Comparison of ENCODE assay signal across 20 cellular contexts in genomic region chr18:40124107-40124506, GRCh38.
DNase-seq lines count a peak whose midpoint lies in the region; ATAC-seq, FAIRE-seq and TF ChIP-seq lines count a peak whose summit lies in the region.
"Had no signal": no experiment of that assay in that cellular context is flagged by ENCODE, and none has a peak within 500 bp of the region (broad histone marks: within the 10 kb centered on the region; RNA-seq: fewer than 3 reads in every experiment).

No MANE protein-coding gene starts in this region.

- no peak overlapping the region for H3K14ac ChIP-seq in IMR-90 (replicated peaks; ENCODE audit: low read depth, low read length)

- H3K27me3 ChIP-seq in IMR-90 (ENCODE audit: control insufficient read depth, insufficient read depth, low read length) (no peaks in the 10 kb centered on the region), GM12878 (replicated peaks in 1 of 2; ENCODE audit: control insufficient read depth in 2 of 2, insufficient read depth in 2 of 2, low read length in 1 of 2) (no peaks in the 10 kb centered on the region), colonic mucosa (no peaks in the 10 kb centered on the region)
- H3K27me3 ChIP-seq: neutrophil, sigmoid colon, stomach had no signal

- H3K79me2 ChIP-seq in GM12878 (ENCODE audit: control insufficient read depth, insufficient read depth, low read length) = no peaks in the 10 kb centered on the region

- no peak overlapping the region for H3K27ac ChIP-seq in IMR-90 (ENCODE audit: insufficient read depth, low read length)
- no peak overlapping the region for H3K27ac ChIP-seq in GM12878 (ENCODE audit: control insufficient read depth, insufficient read depth)
- H3K27ac ChIP-seq in colonic mucosa = no peak overlapping the region
- H3K27ac ChIP-seq: neutrophil, PC-9, sigmoid colon, SK-N-MC, stomach had no signal

- CTCF ChIA-PET in IMR-90 (lab: Yijun Ruan, JAX) (no interaction called here), GM12878 (lab: Yijun Ruan, JAX) (interaction anchor here (1.1 to 1.5 kb wide), 3 partner anchors 13 to 26 kb away, joined by 3 to 6 read pairs (median 3); no protein-coding TSS in a partner anchor)

- H3K4ac ChIP-seq in IMR-90 (ENCODE audit: low read depth, low read length) = no peak overlapping the region

- FAIRE-seq in GM12878 (lab: Jason Lieb, UNC) = no peak

- RAD21 ChIA-PET in GM12878 (lab: Charles Lee; ENCODE audit: unreplicated experiment) = interaction anchor here (0.8 to 2.0 kb wide), 3 partner anchors 11 to 14 kb away, joined by 3 to 9 read pairs (median 3); no protein-coding TSS in a partner anchor

- SMC1A ChIA-PET in GM12878 (lab: Charles Lee; ENCODE audit: uncharacterized antibody, unreplicated experiment) = interaction anchor here (1.4 to 6.3 kb wide), 2 partner anchors 8 to 13 kb away, joined by 4 to 59 read pairs; no protein-coding TSS in a partner anchor

- H3K18ac ChIP-seq in IMR-90 (ENCODE audit: low read depth, low read length) = no peak overlapping the region

- H4K20me1 ChIP-seq in IMR-90 (ENCODE audit: insufficient read depth, low read length) = no peaks in the 10 kb centered on the region
- no peaks in the 10 kb centered on the region for H4K20me1 ChIP-seq in GM12878 (ENCODE audit: control insufficient read depth, insufficient read depth)

- no peak overlapping the region for H3K4me2 ChIP-seq in IMR-90 (ENCODE audit: low read depth, low read length)
- H3K4me2 ChIP-seq in GM12878 (ENCODE audit: control insufficient read depth, insufficient read depth) = no peak overlapping the region
- H3K4me2 ChIP-seq: PC-9 had no signal

- WGBS in IMR-90 (ENCODE audit: extremely low coverage in 2 of 2, insufficient read length in 1 of 2), 2 experiments = no CpG with 5 or more reads among the region's 2 CpGs
- 13% methylated on average over 2 of the region's 2 CpGs for WGBS in GM12878 (ENCODE audit: insufficient coverage, insufficient replicate concordance, low lambda C conversion rate, missing lambda C conversion rate)

- H2BK15ac ChIP-seq in IMR-90 (ENCODE audit: low read depth, low read length) = no peak overlapping the region

- no peak overlapping the region for H2AK5ac ChIP-seq in IMR-90 (ENCODE audit: low read depth, low read length)

- no peaks in the 10 kb centered on the region for H3K9me3 ChIP-seq in IMR-90 (ENCODE audit: control insufficient read depth, insufficient read depth, low read length)
- H3K9me3 ChIP-seq in GM12878 (replicated peaks; ENCODE audit: control insufficient read depth, insufficient read depth, low read length) = no peaks in the 10 kb centered on the region
- no peaks in the 10 kb centered on the region for H3K9me3 ChIP-seq in colonic mucosa
- H3K9me3 ChIP-seq: mucosa of descending colon, neutrophil had no signal

- in situ Hi-C loops in IMR-90 (cut with MboI; ENCODE audit: low sequenced_read_pairs) = no loop called here
- in situ Hi-C loops in GM12878 (cut with MboI) = no loop called here

- DNase-seq in ELR (ENCODE audit: low read depth) = peak; percentile 39
- peak; percentile 44 for DNase-seq in IMR-90
- DNase-seq in GM12878 (ENCODE audit: low read depth, low spot score) = no peak
- peak; percentile 73 for DNase-seq in kidney tubule cell (ENCODE audit: low spot score)
- no peak for DNase-seq in colonic mucosa
- no peak for DNase-seq in middle frontal gyrus (ENCODE audit: extremely low spot score, low spot score)
- DNase-seq in retina = no peak
- DNase-seq: CD4-positive, alpha-beta T cell; effector memory CD8-positive, alpha-beta T cell; mucosa of descending colon; NCI-H1436; NCI-H774; PC-9; sigmoid colon; stomach had no signal

- H3K4me3 ChIP-seq in IMR-90 (ENCODE audit: insufficient read depth, low read depth, low read length) (no peak overlapping the region), GM12878 (no peak overlapping the region), colonic mucosa (no peak overlapping the region)
- H3K4me3 ChIP-seq: mucosa of descending colon, PC-9, sigmoid colon, SK-N-MC, stomach had no signal

- TF ChIP-seq POLR2A in IMR-90 (IDR thresholded peaks at IDR 0.05; ENCODE audit: low read depth, low read length) (no peak), GM12878 (IDR thresholded peaks at IDR 0.05; ENCODE audit: low read depth, low read length) (no peak)

- BruUV-seq in IMR-90 (replicated peaks; lab: Mats Ljungman, UMichigan) = no TSS peak
- BruUV-seq in GM12878 (replicated peaks; lab: Mats Ljungman, UMichigan) = no TSS peak

- no peak overlapping the region for H4K5ac ChIP-seq in IMR-90 (ENCODE audit: low read depth, low read length)

- no peaks in the 10 kb centered on the region for H3K9me1 ChIP-seq in IMR-90 (ENCODE audit: insufficient read depth, low read length)

- dilution Hi-C loops in IMR-90 (cut with HindIII; ENCODE audit: low sequenced_read_pairs, unreplicated experiment) = no loop called here

- H3K4me1 ChIP-seq in IMR-90 (ENCODE audit: control insufficient read depth, insufficient read depth, low read length) (no peaks in the 10 kb centered on the region), GM12878 (ENCODE audit: control insufficient read depth, insufficient read depth, low read length) (no peaks in the 10 kb centered on the region), colonic mucosa (no peaks in the 10 kb centered on the region)
- H3K4me1 ChIP-seq: sigmoid colon, stomach had no signal

- no peak overlapping the region for H2BK20ac ChIP-seq in IMR-90 (ENCODE audit: low read depth, low read length)

- no peak overlapping the region for H2BK120ac ChIP-seq in IMR-90 (ENCODE audit: low read depth, low read length)

- POLR2A ChIA-PET in IMR-90 (lab: Charles Lee; ENCODE audit: unreplicated experiment) = no interaction called here
- POLR2A ChIA-PET in GM12878 (lab: Charles Lee) = interaction anchor here (1.9 to 2.3 kb wide), 2 partner anchors 8 to 13 kb away, joined by 5 to 9 read pairs; no protein-coding TSS in a partner anchor

- intact Hi-C loops in IMR-90 (cut with micrococcal nuclease) (no loop called here), GM12878 (cut with micrococcal nuclease; ENCODE audit: unreplicated experiment) (loop anchor here (2.0 kb wide), 1 partner anchor 35 kb away; no protein-coding TSS in a partner anchor), colonic mucosa (cut with DNase I) (no loop called here)

- H4K91ac ChIP-seq in IMR-90 (ENCODE audit: insufficient read depth, low read depth, low read length) = no peak overlapping the region

- TF ChIP-seq CTCF in IMR-90 (conservative IDR thresholded peaks at IDR 0.05; ENCODE audit: low read depth, low read length) (no peak), GM12878 (IDR thresholded peaks at IDR 0.05 in 2 of 3, conservative IDR thresholded peaks at IDR 0.05 in 1 of 3; ENCODE audit: control insufficient read depth in 2 of 3, extremely low read depth in 1 of 3, insufficient read depth in 1 of 3, low read depth in 3 of 3, low read length in 3 of 3) (no peak), colonic mucosa (IDR thresholded peaks at IDR 0.05) (no peak)

- no peak overlapping the region for H3K56ac ChIP-seq in IMR-90 (ENCODE audit: extremely low read depth, insufficient read depth, low read length)

- H3K36me3 ChIP-seq in IMR-90 (ENCODE audit: control insufficient read depth, insufficient read depth, low read length) (no peaks in the 10 kb centered on the region), GM12878 (ENCODE audit: control insufficient read depth in 2 of 2, insufficient read depth in 2 of 2, low read length in 1 of 2) (no peaks in the 10 kb centered on the region), colonic mucosa (no peaks in the 10 kb centered on the region)
- H3K36me3 ChIP-seq: neutrophil, sigmoid colon, stomach had no signal

- no peak overlapping the region for H2BK5ac ChIP-seq in IMR-90 (ENCODE audit: low read depth, low read length, poor library complexity, severe bottlenecking)

- TF ChIP-seq RAD21 in IMR-90 (IDR thresholded peaks at IDR 0.05; ENCODE audit: low read length) (no peak), GM12878 (IDR thresholded peaks at IDR 0.05; ENCODE audit: insufficient read depth, low read depth, low read length) (no peak)

- no peak overlapping the region for H2AK9ac ChIP-seq in IMR-90 (replicated peaks; ENCODE audit: low read depth, low read length, poor library complexity)

- H4K8ac ChIP-seq in IMR-90 (ENCODE audit: low read depth in 2 of 2, low read length in 2 of 2) = no peak overlapping the region

- peak; percentile 35 for ATAC-seq in IMR-90 (ENCODE audit: low read depth)
- peak; percentile 89 for ATAC-seq in GM12878
- ATAC-seq in GM19395 (IDR thresholded peaks at IDR 0.05; ENCODE audit: unreplicated experiment) = no peak
- ATAC-seq: activated CD4-positive, CD25-positive, alpha-beta regulatory T cell treated with anti-CD3 and anti-CD28 coated beads, Interleukin-2, amount 50 U/mL, for 24 hours; effector memory CD8-positive, alpha-beta T cell; HCT116; mucosa of descending colon had no signal

- TF ChIP-seq EP300 in GM12878 (IDR thresholded peaks at IDR 0.05; ENCODE audit: borderline replicate concordance in 1 of 2, control insufficient read depth in 1 of 2, low read depth in 2 of 2, low read length in 2 of 2) = peak in 1 of 2 experiments; percentile 29; a peak in 2 of 4 replicates

- no peaks in the 10 kb centered on the region for H3K79me1 ChIP-seq in IMR-90 (ENCODE audit: low read depth in 1 of 2, low read length in 2 of 2)

- H3K9ac ChIP-seq in IMR-90 (ENCODE audit: low read depth, low read length) (no peak overlapping the region), GM12878 (ENCODE audit: control insufficient read depth, insufficient read depth, low read length) (no peak overlapping the region), colonic mucosa (ENCODE audit: low read depth in 2 of 2, low read length in 2 of 2) (no peak overlapping the region)

- H3K23ac ChIP-seq in IMR-90 (ENCODE audit: low read depth, low read length) = no peak overlapping the region

- H2AFZ ChIP-seq in IMR-90 (replicated peaks; ENCODE audit: low read length, poor library complexity) (no peak overlapping the region), GM12878 (ENCODE audit: control insufficient read depth, low read depth, low read length) (no peak overlapping the region)
- H2AFZ ChIP-seq: PC-9 had no signal

TF ChIP-seq in IMR-90, 13 proteins besides CTCF, POLR2A, EP300 and RAD21 (continues in another document):
- TF ChIP-seq FOS (IDR thresholded peaks at IDR 0.05; ENCODE audit: low read depth, low read length) (no peak), NFE2L2 (IDR thresholded peaks at IDR 0.05; ENCODE audit: low read depth, low read length) (no peak), CEBPB (IDR thresholded peaks at IDR 0.05; ENCODE audit: low read depth, low read length) (no peak)

TF ChIP-seq in GM12878, 131 proteins besides CTCF, POLR2A, EP300 and RAD21 (continues in another document):
- TF ChIP-seq IKZF2 (IDR thresholded peaks at IDR 0.05) = peak in 1 of 2 experiments; percentile 19; a peak in 1 of 4 replicates
- no peak for TF ChIP-seq TAF1 (IDR thresholded peaks at IDR 0.05; ENCODE audit: borderline replicate concordance, low read depth, low read length)
- no peak for TF ChIP-seq NR2C2 (IDR thresholded peaks at IDR 0.05; ENCODE audit: borderline replicate concordance, control insufficient read depth, insufficient read length, low read depth)

Comparison
In these comparisons a context has a peak if more than half of its experiments do, and no peak if none do; other contexts are left out.
1. DNase-seq: peak in ELR (single experiment), IMR-90 (single experiment) and kidney tubule cell (single experiment); none in GM12878 (single experiment), colonic mucosa (single experiment), middle frontal gyrus (single experiment) and retina (single experiment).